ENCODE assay signal across 25 cellular contexts in genomic region chrX:137236837-137237236, GRCh38.
DNase-seq lines count a peak whose midpoint lies in the region; ATAC-seq and TF ChIP-seq lines count a peak whose summit lies in the region.
"Had no signal": no experiment of that assay in that cellular context is flagged by ENCODE, and none has a peak within 500 bp of the region (broad histone marks: within the 10 kb centered on the region; RNA-seq: fewer than 3 reads in every experiment).

No MANE protein-coding gene starts in this region.

- H3K9me3 ChIP-seq in CD4-positive, alpha-beta T cell (ENCODE audit: control insufficient read depth, low read length), result no peaks in the 10 kb centered on the region
- H3K9me3 ChIP-seq in endodermal cell (ENCODE audit: control insufficient read depth, low read length) (no peaks in the 10 kb centered on the region), T-helper 17 cell (ENCODE audit: control insufficient read depth, low read length, poor library complexity, severe bottlenecking) (no peaks in the 10 kb centered on the region)
- H3K9me3 ChIP-seq: A549, Caco-2, SJCRH30 had no signal

- no peak overlapping the region for H3K27ac ChIP-seq in CD4-positive, alpha-beta T cell (ENCODE audit: low read depth, low read length)
- H3K27ac ChIP-seq in endodermal cell (ENCODE audit: low read depth, low read length), result peak overlapping the region; percentile 90
- H3K27ac ChIP-seq: A549; BLaER1 treated with 17β-estradiol and CSF1 and Interleukin-3, amounts not matched to agents 10 nM and 100 nM; GM23248; PC-9; SJCRH30 had no signal

- no peak for DNase-seq in CD4-positive, alpha-beta T cell
- DNase-seq in Kasumi-1 (lab: John Stamatoyannopoulos, UW) (peak; percentile 1), NCI-H146 treated with DMSO at 0.1 percent for 48 hours (lab: John Stamatoyannopoulos, UW; ENCODE audit: unreplicated experiment) (peak; percentile 19), endodermal cell (no peak), HPDE6-E6E7 (ENCODE audit: extremely low spot score) (no peak), T-helper 17 cell (no peak), NCI-H1105 (lab: John Stamatoyannopoulos, UW) (no peak)
- DNase-seq: AML-193; Caco-2; CD4-positive, alpha-beta memory T cell; GM23248; H7; KG1; MM.1S; NCI-H1105 treated with DMSO at 0.1 percent for 48 hours; NCI-H1694; NCI-H2029 treated with DMSO at 0.1 percent for 48 hours; NCI-H446 treated with DMSO at 0.1 percent for 48 hours; NCI-H526 treated with DMSO at 0.1 percent for 48 hours; PC-9 had no signal

- POLR2A ChIA-PET in CD4-positive, alpha-beta T cell (lab: Charles Lee), result no interaction called here

- peak overlapping the region; percentile 95 for H3K27ac Mint-ChIP-seq in CD4-positive, alpha-beta T cell
- H3K27ac Mint-ChIP-seq in endodermal cell (no peak overlapping the region), T-helper 17 cell (no peak overlapping the region)
- H3K27ac Mint-ChIP-seq: T-helper 1 cell treated with Interleukin-12 subunit alpha and Interleukin-12 subunit beta and Interleukin-4 antibody, amounts not matched to agents 30 μg/mL and 1 μg/mL, for 36 hours had no signal

- H3K9ac ChIP-seq in endodermal cell (ENCODE audit: extremely low read depth, low read length, poor library complexity, severe bottlenecking), result no peak overlapping the region
- H3K9ac ChIP-seq: BLaER1 treated with 17β-estradiol and CSF1 and Interleukin-3, amounts not matched to agents 10 nM and 100 nM; GM23248 had no signal

- H3K36me3 ChIP-seq in endodermal cell (ENCODE audit: control insufficient read depth, insufficient read depth, low read length), result no peaks in the 10 kb centered on the region
- H3K36me3 ChIP-seq: BLaER1 treated with 17β-estradiol and CSF1 and Interleukin-3, amounts not matched to agents 10 nM and 100 nM; SJCRH30 had no signal

- CTCF ChIA-PET in CD4-positive, alpha-beta T cell (lab: Charles Lee), result no interaction called here

- WGBS in endodermal cell (ENCODE audit: insufficient coverage in 1 of 2, insufficient read length in 1 of 2), 2 experiments, result 96 to 100% methylated on average over 2 to 4 of the region's 4 CpGs

- no peaks in the 10 kb centered on the region for H3K27me3 ChIP-seq in CD4-positive, alpha-beta T cell (ENCODE audit: control insufficient read depth, insufficient read depth, low read length)
- H3K27me3 ChIP-seq in endodermal cell (ENCODE audit: control insufficient read depth, insufficient read depth, low read length, poor library complexity, severe bottlenecking), result no peaks in the 10 kb centered on the region
- H3K27me3 ChIP-seq: SJCRH30 had no signal

- H3K4me3 ChIP-seq in endodermal cell (ENCODE audit: low read length), result no peak overlapping the region
- H3K4me3 ChIP-seq: A549; BLaER1 treated with 17β-estradiol and CSF1 and Interleukin-3, amounts not matched to agents 10 nM and 100 nM; GM23248; PC-9; SJCRH30 had no signal

- intact Hi-C loops in CD4-positive, alpha-beta T cell (cut with DNase I, micrococcal nuclease), result no loop called here

- no peaks in the 10 kb centered on the region for H3K27me3 Mint-ChIP-seq in CD4-positive, alpha-beta T cell
- H3K27me3 Mint-ChIP-seq in endodermal cell (ENCODE audit: insufficient read depth) (no peaks in the 10 kb centered on the region), T-helper 17 cell (peaks cover 4% of the 10 kb centered on the region)
- H3K27me3 Mint-ChIP-seq: CD4-positive, alpha-beta memory T cell had no signal

- H3K9me3 Mint-ChIP-seq in CD4-positive, alpha-beta T cell, result no peaks in the 10 kb centered on the region
- H3K9me3 Mint-ChIP-seq in endodermal cell, result peaks cover 25% of the 10 kb centered on the region
- H3K9me3 Mint-ChIP-seq: CD4-positive, alpha-beta memory T cell; T-helper 1 cell treated with Interleukin-12 subunit alpha and Interleukin-12 subunit beta and Interleukin-4 antibody, amounts not matched to agents 30 μg/mL and 1 μg/mL, for 36 hours had no signal

- no peak overlapping the region for H3K4me3 Mint-ChIP-seq in CD4-positive, alpha-beta T cell
- no peak overlapping the region for H3K4me3 Mint-ChIP-seq in endodermal cell
- no peak overlapping the region for H3K4me3 Mint-ChIP-seq in T-helper 17 cell
- H3K4me3 Mint-ChIP-seq: CD4-positive, alpha-beta memory T cell; T-helper 1 cell treated with Interleukin-12 subunit alpha and Interleukin-12 subunit beta and Interleukin-4 antibody, amounts not matched to agents 30 μg/mL and 1 μg/mL, for 36 hours had no signal

- H3K4me1 ChIP-seq in endodermal cell (ENCODE audit: control insufficient read depth, insufficient read depth, low read length), result no peaks in the 10 kb centered on the region
- H3K4me1 ChIP-seq: A549; BLaER1 treated with 17β-estradiol and CSF1 and Interleukin-3, amounts not matched to agents 10 nM and 100 nM; Caco-2; SJCRH30 had no signal

- TF ChIP-seq CTCF in CD4-positive, alpha-beta T cell (IDR thresholded peaks at IDR 0.05), result no peak
- no peak for TF ChIP-seq CTCF in endodermal cell (conservative IDR thresholded peaks at IDR 0.05)

- peaks cover 51% of the 10 kb centered on the region for H3K4me1 Mint-ChIP-seq in CD4-positive, alpha-beta T cell (ENCODE audit: low read depth)
- peaks cover 14% of the 10 kb centered on the region for H3K4me1 Mint-ChIP-seq in endodermal cell
- no peaks in the 10 kb centered on the region for H3K4me1 Mint-ChIP-seq in T-helper 17 cell

- no peak for ATAC-seq in CD4-positive, alpha-beta T cell (ENCODE audit: poor library complexity)
- ATAC-seq in T-helper 17 cell, result no peak
- ATAC-seq: A549, Right ventricle myocardium inferior had no signal

- no peaks in the 10 kb centered on the region for H3K36me3 Mint-ChIP-seq in CD4-positive, alpha-beta T cell (ENCODE audit: low read depth)
- H3K36me3 Mint-ChIP-seq in endodermal cell (ENCODE audit: low read depth) (no peaks in the 10 kb centered on the region), T-helper 17 cell (ENCODE audit: low read depth) (no peaks in the 10 kb centered on the region)
- H3K36me3 Mint-ChIP-seq: CD4-positive, alpha-beta memory T cell had no signal

Comparison
In these comparisons a context has a peak if more than half of its experiments do, and no peak if none do; other contexts are left out.
1. DNase-seq: peak in Kasumi-1 (2 of 2) and NCI-H146 treated with DMSO at 0.1 percent for 48 hours (single experiment); none in CD4-positive, alpha-beta T cell (0 of 10), endodermal cell (single experiment), HPDE6-E6E7 (single experiment), T-helper 17 cell (0 of 3) and NCI-H1105 (single experiment).